In the genomic region with DNA sequence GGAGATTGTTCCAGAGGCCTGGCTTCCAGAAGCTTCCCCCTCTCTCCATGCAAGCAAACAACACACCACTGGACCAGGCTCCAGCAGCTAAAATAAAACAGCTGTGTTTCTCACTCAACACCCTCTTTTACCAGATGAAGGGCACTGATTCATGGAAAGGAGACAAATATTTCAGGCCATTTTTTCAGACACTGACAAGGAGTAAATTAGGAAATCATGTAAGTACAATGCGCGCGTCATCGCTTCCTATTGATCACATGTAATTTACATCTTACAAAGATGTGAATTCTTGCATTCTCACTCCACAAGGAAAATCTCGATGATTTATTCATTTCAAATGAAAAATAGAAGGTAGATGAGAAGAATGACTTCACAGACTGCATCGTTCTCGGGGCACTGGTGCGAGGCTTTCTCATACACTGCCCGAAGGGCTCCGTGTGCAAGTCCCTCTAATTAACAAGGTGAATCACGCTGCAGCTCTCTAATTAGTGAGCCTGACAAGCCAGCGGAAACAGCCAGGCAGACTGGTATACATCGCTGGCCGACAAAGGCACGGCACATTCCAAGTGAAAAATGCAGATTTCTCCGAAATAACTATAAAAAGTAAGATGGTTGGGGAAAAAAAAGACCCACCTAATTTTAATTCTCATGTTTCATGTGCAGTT, we compare ENCODE assay signal across 21 cellular contexts.
DNase-seq lines count a peak whose midpoint lies in the region; ATAC-seq, FAIRE-seq and TF ChIP-seq lines count a peak whose summit lies in the region.
"Had no signal": no experiment of that assay in that cellular context is flagged by ENCODE, and none has a peak within 500 bp of the region (broad histone marks: within the 10 kb centered on the region; RNA-seq: fewer than 3 reads in every experiment).

No MANE protein-coding gene starts in this region.

- no peaks in the 10 kb centered on the region for H3K36me3 ChIP-seq in right atrium auricular region
- no peaks in the 10 kb centered on the region for H3K36me3 ChIP-seq in heart right ventricle

- H3K9me3 ChIP-seq in right atrium auricular region = no peaks in the 10 kb centered on the region
- H3K9me3 ChIP-seq in heart right ventricle = no peaks in the 10 kb centered on the region

- intact Hi-C loops in heart right ventricle (cut with DNase I) (no loop called here), posterior vena cava (cut with DNase I) (no loop called here)

- no peak for TF ChIP-seq CTCF in right atrium auricular region (IDR thresholded peaks at IDR 0.05)
- TF ChIP-seq CTCF in heart right ventricle (IDR thresholded peaks at IDR 0.05) = no peak

- WGBS in heart right ventricle, 2 donors = 81 to 87% methylated on average over 16 of the region's 16 CpGs

- DNase-seq in right atrium auricular region (ENCODE audit: low spot score) (peak; percentile 53), heart right ventricle (no peak), ecto neural progenitor cell (ENCODE audit: low spot score) (peak; percentile 20), left kidney (ENCODE audit: low read depth, low spot score) (peak; percentile 24), LoVo (ENCODE audit: low spot score) (no peak), GM12891 (ENCODE audit: insufficient read length, low spot score) (no peak), posterior vena cava (ENCODE audit: low spot score) (no peak), NCI-H524 treated with DMSO at 0.1 percent for 48 hours (lab: John Stamatoyannopoulos, UW) (no peak)
- DNase-seq: C1 segment of cervical spinal cord, DMS79 treated with DMSO at 0.1 percent for 48 hours, HCEC 1CT, IMR-90, NCI-H1417 treated with DMSO at 0.1 percent for 48 hours, NCI-H1930, NCI-H2171, NCI-H446, NCI-H774, PC-3, RPMI8226, SHP77 treated with DMSO at 0.1 percent for 48 hours had no signal

- no peak for FAIRE-seq in GM12891 (lab: Jason Lieb, UNC)
- FAIRE-seq: HTR-8/SVneo had no signal

- H3K27ac ChIP-seq in right atrium auricular region (no peak overlapping the region), heart right ventricle (no peak overlapping the region)

- no peak for TF ChIP-seq POLR2A in GM12891 (IDR thresholded peaks at IDR 0.05; ENCODE audit: low read depth, low read length)

- no peak for ATAC-seq in heart right ventricle
- ATAC-seq: PC-3 had no signal

- H3K27me3 ChIP-seq in right atrium auricular region (no peaks in the 10 kb centered on the region), heart right ventricle (peaks cover 0 to 12% (median 6%) of the 10 kb centered on the region in 7 donors)

- H3K4me3 ChIP-seq in right atrium auricular region = no peak overlapping the region
- no peak overlapping the region for H3K4me3 ChIP-seq in heart right ventricle

- H3K4me1 ChIP-seq in right atrium auricular region = no peaks in the 10 kb centered on the region
- no peaks in the 10 kb centered on the region for H3K4me1 ChIP-seq in heart right ventricle

TF ChIP-seq in GM12891, 5 proteins besides CTCF, POLR2A, EP300 and RAD21:
- TF ChIP-seq PAX5 (IDR thresholded peaks at IDR 0.05; ENCODE audit: insufficient read depth, low read length, severe bottlenecking) = no peak
TF ChIP-seq in GM12891: peak in this region for 0.

Comparison
In these comparisons a context has a peak if more than half of its experiments do, and no peak if none do; other contexts are left out.
1. DNase-seq: peak in right atrium auricular region (single experiment), ecto neural progenitor cell (single experiment) and left kidney (single experiment); none in heart right ventricle (0 of 2), LoVo (single experiment), GM12891 (single experiment), posterior vena cava (single experiment) and NCI-H524 treated with DMSO at 0.1 percent for 48 hours (single experiment).